ENCODE assay signal across 2 cellular contexts in genomic region chr2:153870308-153870707, GRCh38.
TF ChIP-seq lines count a peak whose summit lies in the region.

No MANE protein-coding gene starts in this region.

TF ChIP-seq in HEK293T, 16 proteins besides CTCF, POLR2A, EP300 and RAD21 (continued from another document):
- TF ChIP-seq NFRKB (IDR thresholded peaks at IDR 0.05) (no peak), BHLHE40 (IDR thresholded peaks at IDR 0.05; ENCODE audit: borderline replicate concordance) (no peak), PKNOX1 (IDR thresholded peaks at IDR 0.05) (no peak), FOXA1 (IDR thresholded peaks at IDR 0.05) (no peak), LEF1 (IDR thresholded peaks at IDR 0.05; ENCODE audit: borderline replicate concordance) (no peak), ZNF384 (IDR thresholded peaks at IDR 0.05) (no peak), L3MBTL2 (conservative IDR thresholded peaks at IDR 0.05) (no peak), HDGF (IDR thresholded peaks at IDR 0.05; ENCODE audit: borderline replicate concordance) (no peak)

TF ChIP-seq in H1, 55 proteins besides CTCF, POLR2A, EP300 and RAD21 (continued from another document):
- no peak for TF ChIP-seq NANOG (IDR thresholded peaks at IDR 0.05; ENCODE audit: insufficient read depth, low read depth, low read length, poor library complexity, severe bottlenecking)
- no peak for TF ChIP-seq CEBPB (IDR thresholded peaks at IDR 0.05; ENCODE audit: low read depth, low read length)
